ENCODE assay signal across 1 cellular context in the genomic region with DNA sequence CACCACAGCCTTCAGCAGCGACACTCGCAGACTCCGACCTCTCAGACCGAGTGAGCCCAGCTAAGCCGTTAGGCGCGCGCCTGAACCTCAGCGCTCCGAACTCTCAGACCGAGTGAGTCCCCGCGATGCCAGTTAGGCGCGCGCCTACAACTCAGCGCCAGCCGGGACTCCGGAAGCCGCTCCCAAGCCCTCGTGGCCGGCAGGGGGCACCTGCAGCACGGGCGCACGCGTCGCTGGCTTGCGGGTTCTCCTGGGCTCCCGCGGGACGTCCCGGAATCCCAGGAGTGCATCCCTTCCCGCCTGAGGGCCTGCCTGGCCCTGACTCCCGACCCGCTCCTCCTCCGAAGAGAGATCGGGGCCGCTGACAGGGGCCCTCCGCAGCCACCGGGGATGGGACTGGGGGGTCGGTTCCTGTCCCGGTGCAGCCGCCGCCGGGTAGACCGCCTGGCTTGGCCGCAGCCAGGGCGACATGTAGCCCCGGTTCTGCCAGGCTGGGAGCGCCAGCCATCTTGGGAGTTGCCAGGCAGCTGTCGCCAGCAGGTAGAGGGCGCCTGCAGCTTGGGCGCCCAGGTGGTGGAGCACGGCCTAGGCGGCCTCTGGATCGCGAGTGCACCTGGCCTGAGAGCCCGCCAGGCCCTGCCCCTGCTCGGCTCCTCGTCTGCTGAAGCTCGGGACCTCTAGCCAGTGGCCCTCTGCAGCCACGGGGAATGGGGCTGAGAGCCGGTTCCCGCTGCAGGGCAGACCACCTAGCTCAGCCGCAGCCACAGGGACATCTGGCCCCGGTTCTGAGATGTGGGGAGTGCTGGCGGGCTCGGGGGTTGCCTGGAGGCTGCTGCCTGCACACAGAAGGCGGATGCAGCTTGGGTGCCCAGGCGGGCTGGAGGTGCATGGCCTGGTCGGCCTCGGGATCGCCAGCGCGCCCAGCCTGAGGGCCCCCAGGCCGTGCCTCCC.
TF ChIP-seq lines count a peak whose summit lies in the region.

TSS of gene ANKRD18A (minus strand) at position 114 of the 951 bp plus-strand sequence. CDS start 311 bp downstream, outside the sequence.

TF ChIP-seq in endothelial cell of umbilical vein, 7 proteins besides CTCF, POLR2A, EP300 and RAD21:
- TF ChIP-seq POLR2AphosphoS5 (IDR thresholded peaks at IDR 0.05; ENCODE audit: insufficient read depth, low read depth, low read length) (peak; percentile 53), MAX (IDR thresholded peaks at IDR 0.05; ENCODE audit: insufficient read depth, insufficient read length) (peak; percentile 66), MYC (IDR thresholded peaks at IDR 0.05; ENCODE audit: low read depth, low read length) (no peak)
